ENCODE assay signal across 8 cellular contexts in the genomic region with DNA sequence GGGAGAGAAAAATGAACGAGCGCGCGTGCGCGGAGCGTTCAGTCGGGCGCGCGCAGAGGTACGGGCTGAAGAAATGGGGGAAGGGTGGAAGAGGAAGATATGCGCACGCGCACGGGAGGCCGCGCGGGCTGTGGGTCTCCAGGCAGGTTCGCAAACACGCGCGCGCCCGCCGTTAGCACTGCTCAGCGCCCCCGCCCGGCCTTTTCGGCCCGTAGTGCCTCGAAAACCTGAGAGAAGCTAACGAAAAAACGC. TPM values are rescaled to one million over a fixed set of nuclear protein-coding genes. Genes with fewer than 3 reads are reported as not detected.
A peak's percentile ranks its signal among the peaks of the same experiment; 100 is the strongest.
DNase-seq lines count a peak whose midpoint lies in the region; ATAC-seq, FAIRE-seq and TF ChIP-seq lines count a peak whose summit lies in the region.

No MANE protein-coding gene starts in this region.

- peaks cover 63% of the 10 kb centered on the region for H3K36me3 Mint-ChIP-seq in activated T-helper 17 cell treated with anti-CD3 and anti-CD28 coated beads, Interleukin-2, amount 50 U/mL, for 72 hours (ENCODE audit: low read depth)
- H3K36me3 Mint-ChIP-seq in naive thymus-derived CD8-positive, alpha-beta T cell = peaks cover 4 to 28% (median 10%) of the 10 kb centered on the region in 3 donors
- H3K36me3 Mint-ChIP-seq in stimulated activated memory B cell treated with anti-CD40 and anti-IgM and Interleukin-4, amounts not matched to agents 10 μg/mL and 1 μg/mL and 100 μg/mL, for 72 hours = peaks cover 16% of the 10 kb centered on the region

- no peaks in the 10 kb centered on the region for H3K9me3 Mint-ChIP-seq in activated T-helper 17 cell treated with anti-CD3 and anti-CD28 coated beads, Interleukin-2, amount 50 U/mL, for 72 hours
- peaks cover 0 to 5% (median 0%) of the 10 kb centered on the region in 9 donors for H3K9me3 Mint-ChIP-seq in naive thymus-derived CD8-positive, alpha-beta T cell
- H3K9me3 Mint-ChIP-seq in stimulated activated memory B cell treated with anti-CD40 and anti-IgM and Interleukin-4, amounts not matched to agents 10 μg/mL and 1 μg/mL and 100 μg/mL, for 72 hours = no peaks in the 10 kb centered on the region

- H3K79me2 ChIP-seq in Karpas-422 (ENCODE audit: low read length) = peaks cover 53% of the 10 kb centered on the region

- no peaks in the 10 kb centered on the region for H3K27me3 ChIP-seq in Karpas-422 (ENCODE audit: low read length)

- peaks cover 48% of the 10 kb centered on the region for H4K20me1 ChIP-seq in Karpas-422 (ENCODE audit: insufficient read depth, low read depth, low read length)

- peaks cover 52% of the 10 kb centered on the region for H3K4me1 ChIP-seq in Karpas-422 (ENCODE audit: low read length)

- H2AFZ ChIP-seq in Karpas-422 (ENCODE audit: low read length) = no peak overlapping the region

- TF ChIP-seq CTCF in fibroblast of mammary gland (conservative IDR thresholded peaks at IDR 0.05; ENCODE audit: control insufficient read depth, insufficient read depth, low read depth, low read length) = no peak

- H3K4me3 ChIP-seq in Karpas-422 (ENCODE audit: low read length) (peak overlapping the region; percentile 77), fibroblast of mammary gland (ENCODE audit: control insufficient read depth, low read depth, low read length) (peak overlapping the region; percentile 88)

- no peak for FAIRE-seq in RCC 7860 (lab: Jason Lieb, UNC)

- H3K9ac ChIP-seq in Karpas-422 (ENCODE audit: low read length) = peak overlapping the region; percentile 92

- H3K4me1 Mint-ChIP-seq in activated T-helper 17 cell treated with anti-CD3 and anti-CD28 coated beads, Interleukin-2, amount 50 U/mL, for 72 hours = peaks cover 23% of the 10 kb centered on the region
- peaks cover 25 to 63% (median 59%) of the 10 kb centered on the region in 4 donors for H3K4me1 Mint-ChIP-seq in naive thymus-derived CD8-positive, alpha-beta T cell
- H3K4me1 Mint-ChIP-seq in stimulated activated memory B cell treated with anti-CD40 and anti-IgM and Interleukin-4, amounts not matched to agents 10 μg/mL and 1 μg/mL and 100 μg/mL, for 72 hours = peaks cover 47% of the 10 kb centered on the region

- no peaks in the 10 kb centered on the region for H3K9me3 ChIP-seq in Karpas-422 (ENCODE audit: low read length)

- POLR2A ChIA-PET in naive thymus-derived CD8-positive, alpha-beta T cell (lab: Charles Lee) = interaction anchor here (0.8 to 5.0 kb wide), 26 partner anchors 12 to 1267 kb away, joined by 3 to 127 read pairs (median 6); a partner anchor contains a TSS

- H3K27ac Mint-ChIP-seq in activated T-helper 17 cell treated with anti-CD3 and anti-CD28 coated beads, Interleukin-2, amount 50 U/mL, for 72 hours = peak overlapping the region; percentile 100
- peak overlapping the region; percentile 99 to 100 (median 100) for H3K27ac Mint-ChIP-seq in naive thymus-derived CD8-positive, alpha-beta T cell
- peak overlapping the region; percentile 100 for H3K27ac Mint-ChIP-seq in stimulated activated memory B cell treated with anti-CD40 and anti-IgM and Interleukin-4, amounts not matched to agents 10 μg/mL and 1 μg/mL and 100 μg/mL, for 72 hours

- ATAC-seq in GM21737 (IDR thresholded peaks at IDR 0.05; ENCODE audit: unreplicated experiment) = peak; percentile 37
- ATAC-seq in activated T-helper 17 cell treated with anti-CD3 and anti-CD28 coated beads, Interleukin-2, amount 50 U/mL, for 72 hours (replicated peaks) = peak; percentile 61
- ATAC-seq in naive thymus-derived CD8-positive, alpha-beta T cell = peak in 1 of 2 donors; percentile 41
- peak; percentile 82 for ATAC-seq in stimulated activated memory B cell treated with anti-CD40 and anti-IgM and Interleukin-4, amounts not matched to agents 10 μg/mL and 1 μg/mL and 100 μg/mL, for 72 hours

- H3K4me2 ChIP-seq in Karpas-422 (ENCODE audit: low read depth, low read length, poor library complexity, severe bottlenecking) = peak overlapping the region; percentile 85

- no peaks in the 10 kb centered on the region for H3K9me2 ChIP-seq in Karpas-422 (replicated peaks; ENCODE audit: insufficient read depth, low read length)

- H3K36me3 ChIP-seq in Karpas-422 (ENCODE audit: insufficient read depth, low read length) = 0 out of 2 replicates have a peak, but pooled peaks cover 7% of the 10 kb centered on the region

- no peaks in the 10 kb centered on the region for H3K27me3 Mint-ChIP-seq in activated T-helper 17 cell treated with anti-CD3 and anti-CD28 coated beads, Interleukin-2, amount 50 U/mL, for 72 hours
- peaks cover 0 to 10% (median 0%) of the 10 kb centered on the region in 5 donors for H3K27me3 Mint-ChIP-seq in naive thymus-derived CD8-positive, alpha-beta T cell
- no peaks in the 10 kb centered on the region for H3K27me3 Mint-ChIP-seq in stimulated activated memory B cell treated with anti-CD40 and anti-IgM and Interleukin-4, amounts not matched to agents 10 μg/mL and 1 μg/mL and 100 μg/mL, for 72 hours

- H3K27ac ChIP-seq in Karpas-422 (ENCODE audit: low read length) = peak overlapping the region; percentile 88

- H3K4me3 Mint-ChIP-seq in activated T-helper 17 cell treated with anti-CD3 and anti-CD28 coated beads, Interleukin-2, amount 50 U/mL, for 72 hours = peak overlapping the region; percentile 99
- H3K4me3 Mint-ChIP-seq in naive thymus-derived CD8-positive, alpha-beta T cell = peak overlapping the region; percentile 95 to 100 (median 99)
- H3K4me3 Mint-ChIP-seq in stimulated activated memory B cell treated with anti-CD40 and anti-IgM and Interleukin-4, amounts not matched to agents 10 μg/mL and 1 μg/mL and 100 μg/mL, for 72 hours = peak overlapping the region; percentile 97

- DNase-seq in DMS 273 (lab: John Stamatoyannopoulos, UW; ENCODE audit: unreplicated experiment) = peak; percentile 97
- DNase-seq in Karpas-422 = peak; percentile 97
- peak; percentile 76 for DNase-seq in RCC 7860 (ENCODE audit: low spot score)
- DNase-seq in fibroblast of mammary gland (ENCODE audit: low read depth) = peak; percentile 81
- peak in 9 of 10 donors; percentile 92 to 97 (median 94) for DNase-seq in naive thymus-derived CD8-positive, alpha-beta T cell

RNA-seq across cellular contexts. Expression of a gene that starts 0.4 kb away (rescaled TPM):
- total RNA-seq in Karpas-422 (2014; rRNA removed; shearing (Covaris generic); ENCODE audit: low replicate concordance) = 177 and 191 TPM in 2 replicates
- 100 to 1,000 TPM; 138 to 191 TPM for total RNA-seq in activated T-helper 17 cell treated with anti-CD3 and anti-CD28 coated beads, Interleukin-2, amount 50 U/mL, for 72 hours
- total RNA-seq in naive thymus-derived CD8-positive, alpha-beta T cell = 100 to 1,000 TPM; 270 to 277 TPM
- 100 to 1,000 TPM; 119 to 127 (median 125) TPM for polyA plus RNA-seq in naive thymus-derived CD8-positive, alpha-beta T cell

RNA-seq across cellular contexts. Expression of a gene that starts 39.1 kb away (rescaled TPM):
- total RNA-seq in Karpas-422 (2014; rRNA removed; shearing (Covaris generic); ENCODE audit: low replicate concordance) = 4.3 and 7.2 TPM in 2 replicates
- total RNA-seq in activated T-helper 17 cell treated with anti-CD3 and anti-CD28 coated beads, Interleukin-2, amount 50 U/mL, for 72 hours = 10 to 100 TPM; 15.3 to 31.0 TPM
- total RNA-seq in naive thymus-derived CD8-positive, alpha-beta T cell = 1 to 10 TPM; 3.5 to 4.3 TPM
- 1 to 10 TPM in 1 of 3 donors, under 1 TPM in 2; 0.13 to 1.0 (median 0.78) TPM for polyA plus RNA-seq in naive thymus-derived CD8-positive, alpha-beta T cell
